In genomic region chr12:92926549-92926948, GRCh38 we compare ENCODE assay signal across 9 cellular contexts. TPM values are rescaled to one million over a fixed set of nuclear protein-coding genes. Genes with fewer than 3 reads are reported as not detected.
DNase-seq lines count a peak whose midpoint lies in the region; ATAC-seq, FAIRE-seq and TF ChIP-seq lines count a peak whose summit lies in the region.
"Had no signal": no experiment of that assay in that cellular context is flagged by ENCODE, and none has a peak within 500 bp of the region (broad histone marks: within the 10 kb centered on the region; RNA-seq: fewer than 3 reads in every experiment).

No MANE protein-coding gene starts in this region.

- H3K4me1 ChIP-seq in CD8-positive, alpha-beta memory T cell (ENCODE audit: insufficient read depth, low read length) = peaks cover 27% of the 10 kb centered on the region
- H3K4me1 ChIP-seq in Loucy (ENCODE audit: insufficient read depth, low read length, poor library complexity, severe bottlenecking) (peaks cover 41% of the 10 kb centered on the region), adrenal gland (replicated peaks in 1 of 2) (peaks cover 18 to 31% of the 10 kb centered on the region in 2 donors)

- no peak overlapping the region for H3K4me3 ChIP-seq in CD8-positive, alpha-beta memory T cell (ENCODE audit: low read length)
- H3K4me3 ChIP-seq in Loucy (ENCODE audit: low read length, poor library complexity, severe bottlenecking) (peak overlapping the region; percentile 80), coronary artery (peak overlapping the region; percentile 84), adrenal gland (peak overlapping the region in 1 of 4 donors; percentile 98)

- ATAC-seq in HG03460 (IDR thresholded peaks at IDR 0.05; ENCODE audit: unreplicated experiment) (no peak), HG02588 (IDR thresholded peaks at IDR 0.05; ENCODE audit: unreplicated experiment) (no peak)

- H3K36me3 ChIP-seq in CD8-positive, alpha-beta memory T cell (ENCODE audit: insufficient read depth, low read length) = no peaks in the 10 kb centered on the region
- H3K36me3 ChIP-seq in Loucy (ENCODE audit: insufficient read depth, low read length) = no peaks in the 10 kb centered on the region
- H3K36me3 ChIP-seq in adrenal gland (replicated peaks in 1 of 2) = no peaks in the 10 kb centered on the region

- no peak for DNase-seq in CD8-positive, alpha-beta memory T cell
- DNase-seq in coronary artery (ENCODE audit: low spot score) = no peak
- DNase-seq in neural crest cell (ENCODE audit: low read depth, low spot score) = no peak
- DNase-seq in H54 (ENCODE audit: insufficient read length, low spot score) = no peak
- DNase-seq in adrenal gland = no peak
- DNase-seq: T-helper 9 cell had no signal

- H3K27ac Mint-ChIP-seq in CD8-positive, alpha-beta memory T cell = peak overlapping the region; percentile 2 to 99 (median 76)
- no peak overlapping the region for H3K27ac Mint-ChIP-seq in neural crest cell (ENCODE audit: unreplicated experiment)

- H3K4me3 Mint-ChIP-seq in CD8-positive, alpha-beta memory T cell = peak overlapping the region in 3 of 7 donors; percentile 85 to 93 (median 87)
- H3K4me3 Mint-ChIP-seq in neural crest cell = peak overlapping the region; percentile 81

- TF ChIP-seq POLR2A in H54 (IDR thresholded peaks at IDR 0.05; ENCODE audit: low read depth, low read length) = no peak
- TF ChIP-seq POLR2A in adrenal gland (IDR thresholded peaks at IDR 0.05) = no peak

- H3K9ac ChIP-seq in Loucy (ENCODE audit: low read depth, low read length, poor library complexity, severe bottlenecking) = no peak overlapping the region

- CTCF ChIA-PET in CD8-positive, alpha-beta memory T cell (lab: Charles Lee) = interaction anchor here (1.4 to 4.1 kb wide), 3 partner anchors 19 to 60 kb away, joined by 5 to 19 read pairs (median 5); no protein-coding TSS in a partner anchor

- peaks cover 3 to 11% (median 7%) of the 10 kb centered on the region in 3 donors for H3K36me3 Mint-ChIP-seq in CD8-positive, alpha-beta memory T cell
- H3K36me3 Mint-ChIP-seq in neural crest cell (ENCODE audit: low read depth) = peaks cover 12% of the 10 kb centered on the region

- no peaks in the 10 kb centered on the region for H3K27me3 ChIP-seq in CD8-positive, alpha-beta memory T cell (ENCODE audit: insufficient read depth, low read length, poor library complexity, severe bottlenecking)
- H3K27me3 ChIP-seq in Loucy (ENCODE audit: insufficient read depth, low read length, poor library complexity, severe bottlenecking) = no peaks in the 10 kb centered on the region
- no peaks in the 10 kb centered on the region for H3K27me3 ChIP-seq in adrenal gland

- peaks cover 28% of the 10 kb centered on the region for H4K20me1 ChIP-seq in Loucy (ENCODE audit: insufficient read depth, low read length, poor library complexity, severe bottlenecking)

- H3K9me3 ChIP-seq in CD8-positive, alpha-beta memory T cell (ENCODE audit: low read length) = no peaks in the 10 kb centered on the region
- H3K9me3 ChIP-seq in Loucy (ENCODE audit: insufficient read depth, low read depth, low read length) (no peaks in the 10 kb centered on the region), adrenal gland (replicated peaks in 1 of 3) (no peaks in the 10 kb centered on the region)

- POLR2A ChIA-PET in CD8-positive, alpha-beta memory T cell (lab: Charles Lee) = interaction anchor here (0.6 kb wide), 1 partner anchor 17 kb away, joined by 4 read pairs; no protein-coding TSS in a partner anchor

- H3K9me3 Mint-ChIP-seq in CD8-positive, alpha-beta memory T cell = no peaks in the 10 kb centered on the region
- H3K9me3 Mint-ChIP-seq in neural crest cell = peaks cover 6% of the 10 kb centered on the region

- H3K27me3 Mint-ChIP-seq in CD8-positive, alpha-beta memory T cell = no peaks in the 10 kb centered on the region
- no peaks in the 10 kb centered on the region for H3K27me3 Mint-ChIP-seq in neural crest cell (ENCODE audit: low read depth)

- peak overlapping the region; percentile 87 for H3K4me2 ChIP-seq in Loucy (ENCODE audit: low read depth, low read length, poor library complexity, severe bottlenecking)

- H3K79me2 ChIP-seq in Loucy (ENCODE audit: insufficient read depth, low read length) = peaks cover 65% of the 10 kb centered on the region

- no peak for FAIRE-seq in H54 (lab: Jason Lieb, UNC)

- no peak overlapping the region for H3K27ac ChIP-seq in CD8-positive, alpha-beta memory T cell (ENCODE audit: low read depth, low read length)
- H3K27ac ChIP-seq in coronary artery (peak overlapping the region; percentile 99), adrenal gland (peak overlapping the region in 2 of 5 donors; percentile 99)

- no peaks in the 10 kb centered on the region for H3K9me2 ChIP-seq in Loucy (replicated peaks; ENCODE audit: low read depth, low read length)

- intact Hi-C loops in adrenal gland (cut with DNase I) = no loop called here

- no peak overlapping the region for H2AFZ ChIP-seq in Loucy (ENCODE audit: low read length)

- TF ChIP-seq CTCF in Loucy (conservative IDR thresholded peaks at IDR 0.05; ENCODE audit: low read length) (no peak), coronary artery (IDR thresholded peaks at IDR 0.05) (no peak), neural crest cell (conservative IDR thresholded peaks at IDR 0.05) (no peak), adrenal gland (IDR thresholded peaks at IDR 0.05) (no peak)

- no peaks in the 10 kb centered on the region for H3F3A ChIP-seq in Loucy (ENCODE audit: low read depth)

- peaks cover 37 to 57% (median 52%) of the 10 kb centered on the region in 3 donors for H3K4me1 Mint-ChIP-seq in CD8-positive, alpha-beta memory T cell
- peaks cover 37% of the 10 kb centered on the region for H3K4me1 Mint-ChIP-seq in neural crest cell

- WGBS in adrenal gland, 4 donors = 75 to 80% (median 76%) methylated on average over 4 of the region's 4 CpGs

RNA-seq across cellular contexts. Expression of gene EEA1, which starts 2.5 kb away (rescaled TPM):
- 10 to 100 TPM; 21.5 to 23.6 TPM for total RNA-seq in CD8-positive, alpha-beta memory T cell
- 9.3 TPM for polyA plus RNA-seq in CD8-positive, alpha-beta memory T cell
- total RNA-seq in neural crest cell (19.9 and 26.0 TPM in 2 replicates), adrenal gland (10 to 100 TPM; 11.0 to 36.9 (median 24.9) TPM)
- polyA plus RNA-seq in adrenal gland = 10 to 100 TPM in 1 of 3 donors, 1 to 10 TPM in 2; 2.5 to 28.6 (median 5.1) TPM
